In genomic region chr13:36297259-36297599, GRCh38 we compare ENCODE assay signal across 9 cellular contexts. TPM values are rescaled to one million over a fixed set of nuclear protein-coding genes. Genes with fewer than 3 reads are reported as not detected.
A peak's percentile ranks its signal among the peaks of the same experiment; 100 is the strongest.
DNase-seq lines count a peak whose midpoint lies in the region; ATAC-seq and TF ChIP-seq lines count a peak whose summit lies in the region.
"Had no signal": no experiment of that assay in that cellular context is flagged by ENCODE, and none has a peak within 500 bp of the region (broad histone marks: within the 10 kb centered on the region; RNA-seq: fewer than 3 reads in every experiment).

No MANE protein-coding gene starts in this region.

- H3K27ac Mint-ChIP-seq in T-helper 17 cell: no peak overlapping the region

- H3K4me1 Mint-ChIP-seq in T-helper 17 cell: peaks cover 15% of the 10 kb centered on the region

- peaks cover 14% of the 10 kb centered on the region for H3K4me1 ChIP-seq in osteoblast (ENCODE audit: insufficient read depth, low read length)
- H3K4me1 ChIP-seq: BLaER1 had no signal

- H3K27me3 Mint-ChIP-seq in T-helper 17 cell: peaks cover 12% of the 10 kb centered on the region

- ATAC-seq in HG02884 (IDR thresholded peaks at IDR 0.05; ENCODE audit: unreplicated experiment) (peak; percentile 71), T-helper 17 cell (no peak)

- peak overlapping the region; percentile 87 for H3K27ac ChIP-seq in osteoblast (ENCODE audit: low read depth, low read length)
- H3K27ac ChIP-seq: BLaER1 had no signal

- H4K20me1 ChIP-seq in osteoblast (ENCODE audit: insufficient read depth, low read length): no peaks in the 10 kb centered on the region
- H4K20me1 ChIP-seq: BLaER1 had no signal

- H3K4me3 ChIP-seq in fibroblast of the aortic adventitia (ENCODE audit: low read depth, low read length) (peak overlapping the region; percentile 67), osteoblast (ENCODE audit: insufficient read depth, low read length) (peak overlapping the region; percentile 90)
- H3K4me3 ChIP-seq: BLaER1 had no signal

- H3K4me2 ChIP-seq in osteoblast (ENCODE audit: insufficient read depth, low read length): peak overlapping the region; percentile 99
- H3K4me2 ChIP-seq: BLaER1 had no signal

- TF ChIP-seq CTCF in fibroblast of the aortic adventitia (IDR thresholded peaks at IDR 0.05; ENCODE audit: insufficient read depth, low read length) (no peak), osteoblast (IDR thresholded peaks at IDR 0.05; ENCODE audit: extremely low read depth, low read depth, low read length) (no peak)

- no peaks in the 10 kb centered on the region for H3K27me3 ChIP-seq in osteoblast (ENCODE audit: insufficient read depth, low read length)
- H3K27me3 ChIP-seq: BLaER1 had no signal

- DNase-seq in NCI-H1417 (lab: John Stamatoyannopoulos, UW) (peak in 2 of 3 experiments; percentile 32 to 62), NCI-H1417 treated with DMSO at 0.1 percent for 48 hours (lab: John Stamatoyannopoulos, UW) (no peak), T-helper 17 cell (no peak), fibroblast of the aortic adventitia (ENCODE audit: low read depth) (peak; percentile 51), osteoblast (ENCODE audit: insufficient read length, low spot score, missing footprints) (peak; percentile 39), NCI-H2029 (lab: John Stamatoyannopoulos, UW) (no peak), posterior vena cava (ENCODE audit: low spot score) (no peak)

- no peaks in the 10 kb centered on the region for H3K36me3 ChIP-seq in osteoblast (ENCODE audit: insufficient read depth, low read length)
- H3K36me3 ChIP-seq: BLaER1 had no signal

- peak overlapping the region; percentile 98 for H2AFZ ChIP-seq in osteoblast (ENCODE audit: low read length)

- H3K4me3 Mint-ChIP-seq in T-helper 17 cell: peak overlapping the region; percentile 90

- intact Hi-C loops in posterior vena cava (cut with DNase I): no loop called here

- H3K9me3 ChIP-seq in T-helper 17 cell (ENCODE audit: control insufficient read depth, low read length, poor library complexity, severe bottlenecking): no peaks in the 10 kb centered on the region
- H3K9me3 ChIP-seq in osteoblast (ENCODE audit: low read depth, low read length): no peaks in the 10 kb centered on the region

- H3K79me2 ChIP-seq in osteoblast (ENCODE audit: insufficient read depth, low read length): peaks cover 2% of the 10 kb centered on the region

- H3K36me3 Mint-ChIP-seq in T-helper 17 cell (ENCODE audit: low read depth): no peaks in the 10 kb centered on the region

RNA-seq across cellular contexts. Expression of gene CCDC169, which starts 0.4 kb away (rescaled TPM):
- total RNA-seq in T-helper 17 cell (not detected), fibroblast of the aortic adventitia (ENCODE audit: low replicate concordance) (2.4 and 4.1 TPM in 2 replicates), osteoblast (3.8 and 5.1 TPM in 2 replicates), posterior vena cava (under 1 TPM; 0.97 to 1.00 TPM)

RNA-seq across cellular contexts. Expression of gene SPART, which starts 49.0 kb away (rescaled TPM):
- total RNA-seq in T-helper 17 cell (10 to 100 TPM; 25.6 to 34.8 TPM), fibroblast of the aortic adventitia (ENCODE audit: low replicate concordance) (62.7 and 95.4 TPM in 2 replicates), osteoblast (102 and 112 TPM in 2 replicates), posterior vena cava (10 to 100 TPM; 77.4 to 85.0 TPM)

Comparison
In these comparisons a context has a peak if more than half of its experiments do, and no peak if none do; other contexts are left out.
1. DNase-seq: peak in NCI-H1417 (2 of 3), fibroblast of the aortic adventitia (single experiment) and osteoblast (single experiment); none in NCI-H1417 treated with DMSO at 0.1 percent for 48 hours (single experiment), T-helper 17 cell (0 of 3), NCI-H2029 (single experiment) and posterior vena cava (single experiment).